In the genomic region with DNA sequence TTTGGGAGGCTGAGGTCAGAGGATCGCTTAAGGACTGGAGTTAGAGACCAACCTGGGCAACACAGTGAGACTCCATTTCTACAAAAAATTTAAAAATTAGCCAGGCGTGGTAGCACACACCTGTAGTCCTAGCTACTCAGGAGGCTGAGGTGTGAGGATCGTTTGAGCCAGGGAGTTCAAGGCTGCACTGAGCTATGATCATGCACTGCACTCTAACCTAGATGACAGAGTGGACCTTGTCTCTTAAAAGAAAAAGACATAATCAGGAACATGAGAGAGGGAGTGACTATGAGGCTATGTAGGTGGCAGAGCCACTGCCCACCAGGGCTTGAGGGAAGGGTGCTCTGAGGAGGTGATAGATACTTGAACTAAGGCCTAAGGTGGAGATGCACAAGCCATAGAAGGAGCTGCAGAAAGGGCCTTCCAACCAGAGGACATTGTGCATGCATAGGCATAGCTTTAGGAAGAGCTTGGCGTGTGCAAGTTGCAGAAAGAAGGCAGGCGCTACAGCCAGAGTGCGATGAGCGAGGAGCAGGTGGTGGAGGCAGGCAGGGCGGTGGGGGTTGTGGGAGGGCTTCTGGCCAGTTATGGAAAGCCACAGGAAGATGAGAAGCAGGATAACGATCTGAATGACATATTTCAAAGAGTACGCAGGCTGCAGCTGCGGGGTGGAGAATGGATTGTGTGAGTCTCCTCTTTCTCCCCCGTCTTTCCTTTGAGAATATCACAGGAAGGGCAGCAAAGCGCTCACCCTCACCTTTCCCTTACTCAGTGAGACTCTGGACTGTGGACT, we compare ENCODE assay signal across 11 cellular contexts. TPM values are rescaled to one million over a fixed set of nuclear protein-coding genes. Genes with fewer than 3 reads are reported as not detected.
DNase-seq lines count a peak whose midpoint lies in the region; ATAC-seq and TF ChIP-seq lines count a peak whose summit lies in the region.
"Had no signal": no experiment of that assay in that cellular context is flagged by ENCODE, and none has a peak within 500 bp of the region (broad histone marks: within the 10 kb centered on the region; RNA-seq: fewer than 3 reads in every experiment).

No MANE protein-coding gene starts in this region.

- H3K4me2 ChIP-seq in Karpas-422 (ENCODE audit: low read depth, low read length, poor library complexity, severe bottlenecking) = no peak overlapping the region

- H2AFZ ChIP-seq in Karpas-422 (ENCODE audit: low read length) = no peak overlapping the region

- no peak overlapping the region for H3K4me3 ChIP-seq in Karpas-422 (ENCODE audit: low read length)

- peaks cover 7% of the 10 kb centered on the region for H3K4me1 ChIP-seq in Karpas-422 (ENCODE audit: low read length)

- H3K27me3 ChIP-seq in Karpas-422 (ENCODE audit: low read length) = no peaks in the 10 kb centered on the region

- H3K36me3 ChIP-seq in Karpas-422 (ENCODE audit: insufficient read depth, low read length) = no peaks in the 10 kb centered on the region

- no peaks in the 10 kb centered on the region for H3K9me2 ChIP-seq in Karpas-422 (replicated peaks; ENCODE audit: insufficient read depth, low read length)

- H3K27ac ChIP-seq in Karpas-422 (ENCODE audit: low read length) = no peak overlapping the region
- H3K27ac ChIP-seq: VCaP had no signal

- ATAC-seq in SK-N-SH treated with all-trans-retinoic acid at 6 μM for 48 hours (peak; percentile 31), left ventricle myocardium superior (no peak)

- H3K79me2 ChIP-seq in Karpas-422 (ENCODE audit: low read length) = no peaks in the 10 kb centered on the region

- intact Hi-C loops in left ventricle myocardium superior (cut with micrococcal nuclease) = no loop called here
- intact Hi-C loops in posterior vena cava (cut with DNase I) = no loop called here

- H3K9ac ChIP-seq in Karpas-422 (ENCODE audit: low read length) = no peak overlapping the region

- peak; percentile 91 for DNase-seq in EH (ENCODE audit: low read depth)
- peak; percentile 92 for DNase-seq in M059J (ENCODE audit: low read depth)
- peak; percentile 22 for DNase-seq in left kidney (ENCODE audit: low read depth, low spot score)
- DNase-seq in left ventricle myocardium superior = no peak
- DNase-seq in Karpas-422 = no peak
- DNase-seq in posterior vena cava (ENCODE audit: low spot score) = no peak
- DNase-seq: activated naive CD8-positive, alpha-beta T cell treated with anti-CD3 and anti-CD28 coated beads, Interleukin-2, amount 10 ng/mL, durations not matched to agents 7 days and 5 days; kidney glomerular epithelial cell; NCI-H1694 had no signal

- H4K20me1 ChIP-seq in Karpas-422 (ENCODE audit: insufficient read depth, low read depth, low read length) = peaks cover 5% of the 10 kb centered on the region; the same call in 1 of the 2 replicates

- H3K9me3 ChIP-seq in Karpas-422 (ENCODE audit: low read length) = no peaks in the 10 kb centered on the region

TF ChIP-seq in SK-N-SH treated with all-trans-retinoic acid at 6 μM for 48 hours, 23 proteins besides CTCF, POLR2A, EP300 and RAD21:
- 0 out of 2 replicates have a peak, but pooled peaks have one; percentile 21 for TF ChIP-seq ISL1 (CRISPR knock-in tag; IDR thresholded peaks at IDR 0.05)
- TF ChIP-seq TOX (CRISPR knock-in tag; IDR thresholded peaks at IDR 0.05; ENCODE audit: borderline replicate concordance) = no peak
- no peak for TF ChIP-seq TSHZ2 (CRISPR knock-in tag; IDR thresholded peaks at IDR 0.05)
- TF ChIP-seq, protein P1, sequence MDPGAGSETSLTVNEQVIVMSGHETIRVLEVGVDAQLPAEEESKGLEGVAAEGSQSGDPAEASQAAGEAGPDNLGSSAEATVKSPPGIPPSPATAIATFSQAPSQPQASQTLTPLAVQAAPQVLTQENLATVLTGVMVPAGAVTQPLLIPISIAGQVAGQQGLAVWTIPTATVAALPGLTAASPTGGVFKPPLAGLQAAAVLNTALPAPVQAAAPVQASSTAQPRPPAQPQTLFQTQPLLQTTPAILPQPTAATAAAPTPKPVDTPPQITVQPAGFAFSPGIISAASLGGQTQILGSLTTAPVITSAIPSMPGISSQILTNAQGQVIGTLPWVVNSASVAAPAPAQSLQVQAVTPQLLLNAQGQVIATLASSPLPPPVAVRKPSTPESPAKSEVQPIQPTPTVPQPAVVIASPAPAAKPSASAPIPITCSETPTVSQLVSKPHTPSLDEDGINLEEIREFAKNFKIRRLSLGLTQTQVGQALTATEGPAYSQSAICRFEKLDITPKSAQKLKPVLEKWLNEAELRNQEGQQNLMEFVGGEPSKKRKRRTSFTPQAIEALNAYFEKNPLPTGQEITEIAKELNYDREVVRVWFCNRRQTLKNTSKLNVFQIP (CRISPR knock-in tag; IDR thresholded peaks at IDR 0.05; ENCODE audit: borderline replicate concordance, low read depth) = no peak

RNA-seq across cellular contexts. Expression of gene PLXNC1, which starts 49.0 kb away (rescaled TPM):
- total RNA-seq in M059J (2014; rRNA removed; shearing (Covaris generic)) = 0.20 and 3.4 TPM in 2 replicates
- total RNA-seq in left ventricle myocardium superior (4.4 TPM), posterior vena cava (10 to 100 TPM in 1 of 2 donors, 1 to 10 TPM in 1; 9.2 to 15.3 TPM)
- 7.9 and 11.9 TPM in 2 replicates for total RNA-seq in Karpas-422 (2014; rRNA removed; shearing (Covaris generic); ENCODE audit: low replicate concordance)

Comparison
In these comparisons a context has a peak if more than half of its experiments do, and no peak if none do; other contexts are left out.
1. DNase-seq: peak in EH (single experiment), M059J (single experiment) and left kidney (single experiment); none in left ventricle myocardium superior (single experiment), Karpas-422 (single experiment) and posterior vena cava (single experiment).